15 cellular contexts compared by ENCODE assay signal in the genomic region with DNA sequence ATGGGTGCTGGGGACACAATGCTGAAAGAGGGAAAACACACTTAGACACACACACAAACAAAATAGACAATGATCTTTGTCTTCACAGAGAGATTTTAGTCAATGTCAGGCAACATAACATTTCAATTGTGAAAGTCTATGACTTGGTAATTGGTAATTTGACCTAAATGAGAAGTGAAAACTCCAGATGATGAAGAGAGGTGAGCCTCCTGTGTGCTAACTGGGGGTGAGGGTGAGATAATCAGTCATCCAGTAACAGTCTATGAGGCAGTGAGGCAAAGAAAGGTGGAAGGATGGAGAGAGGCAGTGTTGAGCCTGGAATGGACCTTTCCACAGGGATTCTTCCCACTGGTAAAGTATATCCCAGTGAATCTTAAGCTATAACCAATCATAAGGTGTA.
"Had no signal": no experiment of that assay in that cellular context is flagged by ENCODE, and none has a peak within 500 bp of the region (broad histone marks: within the 10 kb centered on the region; RNA-seq: fewer than 3 reads in every experiment).

No MANE protein-coding gene starts in this region.

- ATAC-seq: foreskin keratinocyte; left lung; sciatic nerve; stimulated activated effector memory CD8-positive, alpha-beta T cell treated with anti-CD3 and anti-CD28 coated beads, Interleukin-12 subunit alpha, Interleukin-12 subunit beta, amount 100 ng/mL, for 72 hours; stimulated activated naive CD8-positive, alpha-beta T cell treated with anti-CD3 and anti-CD28 coated beads, Interleukin-15, amount 100 ng/mL, for 72 hours had no signal

- DNase-seq: activated naive CD4-positive, alpha-beta T cell; activated naive CD8-positive, alpha-beta T cell treated with anti-CD3 and anti-CD28 coated beads for 36 hours; activated T-cell treated with anti-CD3 and anti-CD28 coated beads, Interleukin-2, amount 50 U/mL, for 1 hour; effector memory CD4-positive, alpha-beta T cell; foreskin keratinocyte; left lung; naive B cell; posterior cingulate gyrus; small intestine; stimulated activated CD4-positive, alpha-beta T cell treated with anti-CD3 and anti-CD28 coated beads, Interleukin-2, amount 100 ng/mL, for 24 hours; stimulated activated naive CD8-positive, alpha-beta T cell treated with anti-CD3 and anti-CD28 coated beads, Interleukin-15, amount 100 ng/mL, for 72 hours; tibial artery had no signal

- FAIRE-seq: colon, small intestine had no signal
